Comparison of ENCODE assay signal across 8 cellular contexts in the genomic region with DNA sequence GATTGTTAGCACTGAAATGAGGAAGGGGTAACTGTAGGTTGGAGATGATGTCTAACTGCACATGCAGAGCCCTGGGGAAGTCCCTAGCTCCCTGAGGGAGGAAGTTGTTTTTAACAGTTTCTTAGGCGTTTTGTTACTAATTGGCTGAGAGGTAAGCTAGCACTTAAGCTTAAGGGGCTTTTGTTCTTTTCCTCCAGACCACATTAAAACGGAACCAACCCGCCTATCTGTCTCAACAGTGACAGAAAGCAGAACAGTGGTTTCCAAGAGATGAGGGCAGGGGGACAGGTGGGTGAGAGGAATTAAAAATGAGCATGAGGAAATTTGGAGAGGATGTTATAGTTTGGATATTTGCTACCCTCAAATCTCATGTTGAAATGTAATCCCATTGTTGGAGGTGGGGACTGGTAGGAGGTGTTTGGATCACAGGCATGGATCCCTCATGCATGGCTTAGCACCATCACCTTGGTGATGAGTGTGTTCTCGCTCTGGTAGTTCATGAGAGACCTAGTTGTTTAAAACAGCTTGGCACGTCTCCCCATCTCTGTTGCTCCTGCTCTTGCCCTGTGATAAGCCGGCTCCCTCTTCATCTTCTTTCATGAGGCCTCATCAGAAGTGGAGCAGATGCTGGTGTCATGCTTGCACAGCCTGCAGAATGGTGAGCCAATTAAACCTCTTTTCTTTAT. TPM values are rescaled to one million over a fixed set of nuclear protein-coding genes. Genes with fewer than 3 reads are reported as not detected.
DNase-seq lines count a peak whose midpoint lies in the region; ATAC-seq and TF ChIP-seq lines count a peak whose summit lies in the region.

No MANE protein-coding gene starts in this region.

- H3K27me3 Mint-ChIP-seq in CD4-positive, alpha-beta memory T cell, result no peaks in the 10 kb centered on the region
- no peaks in the 10 kb centered on the region for H3K27me3 Mint-ChIP-seq in activated naive CD8-positive, alpha-beta T cell

- WGBS in gastroesophageal sphincter (ENCODE audit: low coverage in 1 of 2), 2 donors, result 50 to 58% methylated on average over 3 to 6 of the region's 6 CpGs

- POLR2A ChIA-PET in CD4-positive, alpha-beta memory T cell (lab: Charles Lee; ENCODE audit: partially characterized antibody), result interaction anchor here (0.6 to 4.8 kb wide), 18 partner anchors 12 to 186 kb away, joined by 3 to 45 read pairs (median 5); a partner anchor contains a TSS

- peak overlapping the region in 1 of 2 donors; percentile 16 for H3K4me3 ChIP-seq in CD4-positive, alpha-beta memory T cell (ENCODE audit: low read length in 2 of 2)
- no peak overlapping the region for H3K4me3 ChIP-seq in RWPE2 (ENCODE audit: severe bottlenecking)
- H3K4me3 ChIP-seq in gastroesophageal sphincter, result no peak overlapping the region

- peak; percentile 87 for ATAC-seq in GM19351 (IDR thresholded peaks at IDR 0.05; ENCODE audit: unreplicated experiment)
- ATAC-seq in HG03439 (IDR thresholded peaks at IDR 0.05; ENCODE audit: unreplicated experiment), result peak; percentile 79
- peak; percentile 33; the same call in 1 of the 3 replicates for ATAC-seq in RWPE2 (ENCODE audit: low read depth)
- no peak for ATAC-seq in gastroesophageal sphincter

- H3K36me3 ChIP-seq in CD4-positive, alpha-beta memory T cell (ENCODE audit: insufficient read depth, low read length), result no peaks in the 10 kb centered on the region
- H3K36me3 ChIP-seq in RWPE2 (ENCODE audit: low read depth) (no peaks in the 10 kb centered on the region), gastroesophageal sphincter (no peaks in the 10 kb centered on the region)

- peak overlapping the region; percentile 91 to 99 (median 98) for H3K27ac Mint-ChIP-seq in CD4-positive, alpha-beta memory T cell
- H3K27ac Mint-ChIP-seq in activated naive CD8-positive, alpha-beta T cell, result peak overlapping the region; percentile 97

- peak overlapping the region; percentile 75 for H3K27ac ChIP-seq in CD4-positive, alpha-beta memory T cell (ENCODE audit: low read depth, low read length)
- H3K27ac ChIP-seq in RWPE2 (ENCODE audit: poor library complexity, severe bottlenecking) (no peak overlapping the region), gastroesophageal sphincter (no peak overlapping the region)

- peaks cover 57% of the 10 kb centered on the region for H3K4me1 ChIP-seq in CD4-positive, alpha-beta memory T cell (ENCODE audit: insufficient read depth, low read length)
- H3K4me1 ChIP-seq in RWPE2 (ENCODE audit: insufficient read depth, poor library complexity, severe bottlenecking) (no peaks in the 10 kb centered on the region), gastroesophageal sphincter (peaks cover 0 to 5% (median 0%) of the 10 kb centered on the region in 3 donors)

- H3K9me3 ChIP-seq in CD4-positive, alpha-beta memory T cell (ENCODE audit: control insufficient read depth in 1 of 2, low read length in 2 of 2), result no peaks in the 10 kb centered on the region
- no peaks in the 10 kb centered on the region for H3K9me3 ChIP-seq in RWPE2 (ENCODE audit: severe bottlenecking)
- H3K9me3 ChIP-seq in gastroesophageal sphincter, result no peaks in the 10 kb centered on the region

- CTCF ChIA-PET in CD4-positive, alpha-beta memory T cell (lab: Charles Lee; ENCODE audit: partially characterized antibody), result interaction anchor here (0.8 to 2.0 kb wide), 8 partner anchors 12 to 173 kb away, joined by 3 to 12 read pairs (median 4); no protein-coding TSS in a partner anchor

- TF ChIP-seq CTCF in RWPE2 (IDR thresholded peaks at IDR 0.05; ENCODE audit: poor library complexity, severe bottlenecking) (no peak), gastroesophageal sphincter (IDR thresholded peaks at IDR 0.05) (no peak)

- no peak for TF ChIP-seq EP300 in gastroesophageal sphincter (IDR thresholded peaks at IDR 0.05)

- no peaks in the 10 kb centered on the region for H3K9me3 Mint-ChIP-seq in CD4-positive, alpha-beta memory T cell
- H3K9me3 Mint-ChIP-seq in activated naive CD8-positive, alpha-beta T cell (ENCODE audit: low read depth), result no peaks in the 10 kb centered on the region

- no peaks in the 10 kb centered on the region for H3K36me3 Mint-ChIP-seq in CD4-positive, alpha-beta memory T cell
- H3K36me3 Mint-ChIP-seq in activated naive CD8-positive, alpha-beta T cell, result peaks cover 9% of the 10 kb centered on the region

- no peak for TF ChIP-seq POLR2A in gastroesophageal sphincter (IDR thresholded peaks at IDR 0.05)

- peaks cover 39 to 59% (median 50%) of the 10 kb centered on the region in 4 donors for H3K4me1 Mint-ChIP-seq in CD4-positive, alpha-beta memory T cell
- H3K4me1 Mint-ChIP-seq in activated naive CD8-positive, alpha-beta T cell (ENCODE audit: low read depth), result peaks cover 70% of the 10 kb centered on the region

- H3K27me3 ChIP-seq in CD4-positive, alpha-beta memory T cell (ENCODE audit: insufficient read depth, low read length), result no peaks in the 10 kb centered on the region
- H3K27me3 ChIP-seq in RWPE2 (ENCODE audit: insufficient read depth, poor library complexity, severe bottlenecking), result no peaks in the 10 kb centered on the region
- no peaks in the 10 kb centered on the region for H3K27me3 ChIP-seq in gastroesophageal sphincter

- peak overlapping the region; percentile 58 to 89 (median 84) for H3K4me3 Mint-ChIP-seq in CD4-positive, alpha-beta memory T cell
- peak overlapping the region; percentile 83 for H3K4me3 Mint-ChIP-seq in activated naive CD8-positive, alpha-beta T cell

- intact Hi-C loops in CD4-positive, alpha-beta memory T cell (cut with micrococcal nuclease), result loop anchor here (1.0 to 2.0 kb wide), 5 partner anchors 15 to 173 kb away; a partner anchor contains a TSS

- peak; percentile 78 to 87 (median 81) for DNase-seq in CD4-positive, alpha-beta memory T cell
- DNase-seq in RWPE2 (ENCODE audit: low spot score), result no peak
- DNase-seq in stimulated activated CD4-positive, alpha-beta T cell treated with anti-CD3 and anti-CD28 coated beads, Interleukin-2, amount 100 ng/mL, for 4 hours (ENCODE audit: low read depth), result peak; percentile 41
- DNase-seq in AG08395 (ENCODE audit: low spot score), result no peak

RNA-seq across cellular contexts. Expression of a gene that starts 38.9 kb away (rescaled TPM):
- 10 to 100 TPM; 16.7 to 18.4 TPM for total RNA-seq in CD4-positive, alpha-beta memory T cell
- polyA plus RNA-seq in CD4-positive, alpha-beta memory T cell, result 10 to 100 TPM in 1 of 2 donors, 1 to 10 TPM in 1; 7.0 to 11.4 TPM
- total RNA-seq in gastroesophageal sphincter, result 10 to 100 TPM in 3 of 4 donors, 1 to 10 TPM in 1; 5.5 to 36.7 (median 13.2) TPM

RNA-seq across cellular contexts. Expression of a gene that starts 44.6 kb away (rescaled TPM):
- total RNA-seq in CD4-positive, alpha-beta memory T cell, result 100 to 1,000 TPM; 278 to 289 TPM
- polyA plus RNA-seq in CD4-positive, alpha-beta memory T cell, result 100 to 1,000 TPM; 445 to 559 TPM
- total RNA-seq in gastroesophageal sphincter, result 100 to 1,000 TPM; 120 to 239 (median 209) TPM

RNA-seq across cellular contexts. Expression of a gene that starts 54.2 kb away (rescaled TPM):
- 100 to 1,000 TPM; 298 to 316 TPM for total RNA-seq in CD4-positive, alpha-beta memory T cell
- 100 to 1,000 TPM; 414 to 773 TPM for polyA plus RNA-seq in CD4-positive, alpha-beta memory T cell
- 10 to 100 TPM; 25.2 to 38.7 (median 30.1) TPM for total RNA-seq in gastroesophageal sphincter

Comparison
In these comparisons a context has a peak if more than half of its experiments do, and no peak if none do; other contexts are left out.
1. DNase-seq: peak in CD4-positive, alpha-beta memory T cell (5 of 5) and stimulated activated CD4-positive, alpha-beta T cell treated with anti-CD3 and anti-CD28 coated beads, Interleukin-2, amount 100 ng/mL, for 4 hours (single experiment); none in RWPE2 (single experiment) and AG08395 (single experiment).
2. RNA of a gene that starts 54.2 kb away (total RNA-seq): 298 to 316 TPM in CD4-positive, alpha-beta memory T cell; 25.2 to 38.7 TPM in gastroesophageal sphincter; every median in the first group is over 4 times any median in the second.